Comparison of ENCODE assay signal across 10 cellular contexts in genomic region chr2:24720310-24720709, GRCh38.
DNase-seq lines count a peak whose midpoint lies in the region; ATAC-seq, FAIRE-seq and TF ChIP-seq lines count a peak whose summit lies in the region.
"Had no signal": no experiment of that assay in that cellular context is flagged by ENCODE, and none has a peak within 500 bp of the region (broad histone marks: within the 10 kb centered on the region; RNA-seq: fewer than 3 reads in every experiment).

No MANE protein-coding gene starts in this region.

- FAIRE-seq in small intestine (lab: Jason Lieb, UNC) = no peak
- FAIRE-seq: D721Med, TTC549 had no signal

- no peak overlapping the region for H3K27ac ChIP-seq in small intestine (ENCODE audit: low read depth in 1 of 2, low read length in 1 of 2)
- no peak overlapping the region for H3K27ac ChIP-seq in testis

- TF ChIP-seq CTCF in testis (IDR thresholded peaks at IDR 0.05) = no peak

- no peak overlapping the region for H3K27ac Mint-ChIP-seq in naive B cell

- peak; percentile 56 for ATAC-seq in GM18870 (IDR thresholded peaks at IDR 0.05; ENCODE audit: unreplicated experiment)
- peak; percentile 91 for ATAC-seq in GM21576 (IDR thresholded peaks at IDR 0.05; ENCODE audit: unreplicated experiment)
- peak; percentile 69 for ATAC-seq in HG03196 (IDR thresholded peaks at IDR 0.05; ENCODE audit: unreplicated experiment)
- no peak for ATAC-seq in naive B cell (ENCODE audit: low read depth in 2 of 2)

- WGBS in small intestine, 3 donors = 68 to 93% (median 73%) methylated on average over 3 of the region's 3 CpGs
- 69 to 80% methylated on average over 3 of the region's 3 CpGs for WGBS in testis, 2 donors

- H3K36me3 ChIP-seq in small intestine (ENCODE audit: control insufficient read depth in 2 of 2, insufficient read depth in 2 of 2, low read length in 2 of 2) = peaks cover 0 to 3% of the 10 kb centered on the region in 2 donors
- no peaks in the 10 kb centered on the region for H3K36me3 ChIP-seq in testis (ENCODE audit: low read depth, missing control alignments)

- H3K4me1 Mint-ChIP-seq in naive B cell = peaks cover 0 to 4% (median 0%) of the 10 kb centered on the region in 3 donors

- H3K27me3 Mint-ChIP-seq in naive B cell = no peaks in the 10 kb centered on the region

- no peaks in the 10 kb centered on the region for H3K27me3 ChIP-seq in small intestine (ENCODE audit: control insufficient read depth in 2 of 2, insufficient read depth in 2 of 2, low read length in 2 of 2)
- no peaks in the 10 kb centered on the region for H3K27me3 ChIP-seq in testis

- TF ChIP-seq POLR2A in testis (IDR thresholded peaks at IDR 0.05) = no peak

- intact Hi-C loops in testis (cut with DNase I; ENCODE audit: low total_unique reads) = no loop called here

- no peak overlapping the region for H3K4me3 ChIP-seq in small intestine (ENCODE audit: low read depth in 1 of 2, low read length in 2 of 2)
- no peak overlapping the region for H3K4me3 ChIP-seq in testis

- no peaks in the 10 kb centered on the region for H3K4me1 ChIP-seq in small intestine (ENCODE audit: control insufficient read depth in 2 of 2, insufficient read depth in 1 of 2, low read depth in 1 of 2, low read length in 1 of 2)
- peaks cover 9% of the 10 kb centered on the region for H3K4me1 ChIP-seq in testis

- no peaks in the 10 kb centered on the region for H3K9me3 Mint-ChIP-seq in naive B cell

- DNase-seq in naive B cell (peak; percentile 9), small intestine (no peak), foreskin melanocyte (no peak), testis (no peak)
- DNase-seq: NCI-H187 had no signal

- H3K4me3 Mint-ChIP-seq in naive B cell = no peak overlapping the region

- H3K36me3 Mint-ChIP-seq in naive B cell = peaks cover 16 to 20% of the 10 kb centered on the region in 2 donors

- no peaks in the 10 kb centered on the region for H3K9me3 ChIP-seq in small intestine (ENCODE audit: control insufficient read depth, low read depth)
- H3K9me3 ChIP-seq in testis = no peaks in the 10 kb centered on the region

Comparison
In these comparisons a context has a peak if more than half of its experiments do, and no peak if none do; other contexts are left out.
1. ATAC-seq: peak in GM18870 (single experiment), GM21576 (single experiment) and HG03196 (single experiment); none in naive B cell (0 of 2).